19 cellular contexts compared by ENCODE assay signal in genomic region chr20:44450938-44451450, GRCh38. TPM values are rescaled to one million over a fixed set of nuclear protein-coding genes. Genes with fewer than 3 reads are reported as not detected.
DNase-seq lines count a peak whose midpoint lies in the region; ATAC-seq, FAIRE-seq and TF ChIP-seq lines count a peak whose summit lies in the region.
"Had no signal": no experiment of that assay in that cellular context is flagged by ENCODE, and none has a peak within 500 bp of the region (broad histone marks: within the 10 kb centered on the region; RNA-seq: fewer than 3 reads in every experiment).

No MANE protein-coding gene starts in this region.

- no peak overlapping the region for H4K8ac ChIP-seq in H9 (replicated peaks; ENCODE audit: insufficient read length, low read depth, low read length)

- H2BK5ac ChIP-seq in H9 (ENCODE audit: insufficient read length, low read length): no peak overlapping the region

- H3K4me1 ChIP-seq in H9 (ENCODE audit: insufficient read depth, low read length) (no peaks in the 10 kb centered on the region), HepG2 (ENCODE audit: insufficient read depth, low read length) (peaks cover 74% of the 10 kb centered on the region), neural progenitor cell (no peaks in the 10 kb centered on the region)
- H3K4me1 ChIP-seq: Caco-2, HAP-1 had no signal

- no peaks in the 10 kb centered on the region for H3F3A ChIP-seq in neural progenitor cell (ENCODE audit: low read depth)

- no peak overlapping the region for H2AFZ ChIP-seq in H9 (ENCODE audit: low read length)
- peak overlapping the region; percentile 96 for H2AFZ ChIP-seq in HepG2 (ENCODE audit: low read length)
- peak overlapping the region; percentile 84 for H2AFZ ChIP-seq in neural progenitor cell (replicated peaks)
- H2AFZ ChIP-seq: GM23338 had no signal

- H3K27ac ChIP-seq in H9 (ENCODE audit: insufficient read length, low read depth, low read length): no peak overlapping the region
- peak overlapping the region; percentile 47 for H3K27ac ChIP-seq in HepG2 (ENCODE audit: extremely low read length, insufficient read depth, low read length)
- H3K27ac ChIP-seq in neural progenitor cell: no peak overlapping the region

- H3K36me3 Mint-ChIP-seq in H9 (ENCODE audit: insufficient read depth in 1 of 3, low read depth in 3 of 3): no peaks in the 10 kb centered on the region
- H3K36me3 Mint-ChIP-seq in neural progenitor cell: no peaks in the 10 kb centered on the region
- H3K36me3 Mint-ChIP-seq: CD14-positive monocyte; CD8-positive, alpha-beta memory T cell had no signal

- peaks cover 2% of the 10 kb centered on the region for H3K27me3 Mint-ChIP-seq in H9 (ENCODE audit: low read depth)
- H3K27me3 Mint-ChIP-seq in neural progenitor cell (ENCODE audit: insufficient read depth, low read depth): peaks cover 8% of the 10 kb centered on the region

- no peaks in the 10 kb centered on the region for H4K20me1 ChIP-seq in H9 (ENCODE audit: control insufficient read depth, insufficient read depth, insufficient read length)
- no peaks in the 10 kb centered on the region for H4K20me1 ChIP-seq in HepG2 (ENCODE audit: insufficient read depth, low read length)
- H4K20me1 ChIP-seq in neural progenitor cell (ENCODE audit: low read depth): no peaks in the 10 kb centered on the region

- H2BK20ac ChIP-seq in H9 (ENCODE audit: low read depth, low read length, poor library complexity, severe bottlenecking): no peak overlapping the region

- H3K4me3 ChIP-seq in HepG2 (replicated peaks in 1 of 3; ENCODE audit: insufficient read depth in 1 of 3, low read depth in 2 of 3, low read length in 3 of 3) (peak overlapping the region in 2 of 3 experiments; percentile 24 to 39; a peak in 3 of 6 replicates), neural progenitor cell (no peak overlapping the region)
- H3K4me3 ChIP-seq: GM23338, HAP-1 had no signal

- TF ChIP-seq EP300 in HepG2 (IDR thresholded peaks at IDR 0.05; ENCODE audit: low read depth in 2 of 2, low read length in 2 of 2): no peak
- TF ChIP-seq EP300 in HepG2 (CRISPR knock-in tag; IDR thresholded peaks at IDR 0.05; ENCODE audit: borderline replicate concordance): no peak

- H3K23ac ChIP-seq in H9 (ENCODE audit: insufficient read length, low read depth, low read length): no peak overlapping the region

- H3K36me3 ChIP-seq in HepG2 (replicated peaks in 1 of 2; ENCODE audit: control insufficient read depth in 1 of 2, insufficient read depth in 2 of 2, low read length in 2 of 2) (no peaks in the 10 kb centered on the region), neural progenitor cell (no peaks in the 10 kb centered on the region)
- H3K36me3 ChIP-seq: HAP-1 had no signal

- no peak overlapping the region for H2AK5ac ChIP-seq in H9 (ENCODE audit: insufficient read length, low read length)

- CTCF ChIA-PET in HepG2 (lab: Yijun Ruan, JAX; ENCODE audit: low intra/inter-chr PET ratio, low total read pairs): no interaction called here

- H3K9me3 ChIP-seq in H9 (ENCODE audit: control insufficient read depth, low read depth, low read length): no peaks in the 10 kb centered on the region
- no peaks in the 10 kb centered on the region for H3K9me3 ChIP-seq in HepG2 (ENCODE audit: low read length)
- H3K9me3 ChIP-seq in neural progenitor cell (ENCODE audit: low read depth): no peaks in the 10 kb centered on the region
- H3K9me3 ChIP-seq: Caco-2, HAP-1 had no signal

- peak overlapping the region; percentile 25 for H3K18ac ChIP-seq in H9 (ENCODE audit: insufficient read length, low read depth, low read length)

- intact Hi-C loops in HepG2 (cut with micrococcal nuclease; ENCODE audit: unreplicated experiment): no loop called here

- no peak for TF ChIP-seq RAD21 in HepG2 (CRISPR knock-in tag; IDR thresholded peaks at IDR 0.05)

- no peak for FAIRE-seq in HepG2 (lab: Jason Lieb, UNC)
- FAIRE-seq: A204.1 had no signal

- H3K56ac ChIP-seq in H9 (ENCODE audit: insufficient read length, low read depth, low read length): no peak overlapping the region

- no peak overlapping the region for H2BK15ac ChIP-seq in H9 (ENCODE audit: low read depth, low read length)

- H3K9me3 Mint-ChIP-seq in H9: no peaks in the 10 kb centered on the region
- no peaks in the 10 kb centered on the region for H3K9me3 Mint-ChIP-seq in neural progenitor cell
- H3K9me3 Mint-ChIP-seq: CD8-positive, alpha-beta memory T cell; GM23338; HFFc6 had no signal

- in situ Hi-C loops in HepG2 (cut with HindIII; ENCODE audit: extremely low pct_ligation_motif_present, low pct_unique_long_range_greater_than_20kb): no loop called here

- TF ChIP-seq CTCF in H9 (conservative IDR thresholded peaks at IDR 0.05) (no peak), HepG2 (CRISPR knock-in tag; IDR thresholded peaks at IDR 0.05) (no peak), neural progenitor cell (IDR thresholded peaks at IDR 0.05) (no peak)

- no peak overlapping the region for H4K91ac ChIP-seq in H9 (ENCODE audit: insufficient read length, low read depth, low read length)

- no TSS peak for BruUV-seq in HepG2 (replicated peaks; lab: Mats Ljungman, UMichigan)

- no peaks in the 10 kb centered on the region for H3K27me3 ChIP-seq in H9 (ENCODE audit: insufficient read depth, low read length)
- H3K27me3 ChIP-seq in HepG2 (ENCODE audit: control insufficient read depth in 1 of 2, insufficient read depth in 2 of 2, low read length in 2 of 2): no peaks in the 10 kb centered on the region
- H3K27me3 ChIP-seq in neural progenitor cell: no peaks in the 10 kb centered on the region

- no peak overlapping the region for H3K4ac ChIP-seq in H9 (ENCODE audit: low read depth, low read length)

- H3K79me1 ChIP-seq in H9 (ENCODE audit: insufficient read depth, low read depth, low read length, poor library complexity, severe bottlenecking): no peaks in the 10 kb centered on the region

- H3K4me1 Mint-ChIP-seq in H9: peaks cover 0 to 4% of the 10 kb centered on the region in 2 experiments; a peak in 2 of 4 replicates
- no peaks in the 10 kb centered on the region for H3K4me1 Mint-ChIP-seq in neural progenitor cell
- H3K4me1 Mint-ChIP-seq: CD8-positive, alpha-beta memory T cell; GM23338 had no signal

- H3K79me2 ChIP-seq in H9 (ENCODE audit: insufficient read depth, low read length) (no peaks in the 10 kb centered on the region), HepG2 (ENCODE audit: insufficient read depth, low read length) (no peaks in the 10 kb centered on the region), neural progenitor cell (ENCODE audit: low read depth) (no peaks in the 10 kb centered on the region)

- POLR2A ChIA-PET in HepG2 (lab: Yijun Ruan, JAX): interaction anchor here (1.0 to 4.4 kb wide), 4 partner anchors 16 to 40 kb away, joined by 3 to 18 read pairs (median 8); no protein-coding TSS in a partner anchor

- H3K4me2 ChIP-seq in H9 (ENCODE audit: insufficient read depth, insufficient read length, low read length) (no peak overlapping the region), HepG2 (ENCODE audit: low read depth, low read length) (peak overlapping the region; percentile 76), neural progenitor cell (no peak overlapping the region)
- H3K4me2 ChIP-seq: GM23338 had no signal

- TF ChIP-seq POLR2A in HepG2 (IDR thresholded peaks at IDR 0.05; ENCODE audit: insufficient read depth in 1 of 2, low read depth in 2 of 2, low read length in 2 of 2): 0 out of 4 replicates have a peak, but pooled peaks of 1 of the 2 experiments have one; percentile 6

- no peak overlapping the region for H3K4me3 Mint-ChIP-seq in H9
- H3K4me3 Mint-ChIP-seq in neural progenitor cell: no peak overlapping the region
- H3K4me3 Mint-ChIP-seq: B cell, CD14-positive monocyte, GM23338, HFFc6 had no signal

- H3K9ac ChIP-seq in H9 (ENCODE audit: extremely low read depth, insufficient read length, low read length) (no peak overlapping the region), HepG2 (ENCODE audit: insufficient read depth, low read depth, low read length) (peak overlapping the region; percentile 54), neural progenitor cell (no peak overlapping the region)

- no peak overlapping the region for H3K27ac Mint-ChIP-seq in H9
- H3K27ac Mint-ChIP-seq in neural progenitor cell: no peak overlapping the region
- H3K27ac Mint-ChIP-seq: B cell, CD14-positive monocyte, GM23338, HFFc6 had no signal

- no peak overlapping the region for H2BK120ac ChIP-seq in H9 (ENCODE audit: low read depth, low read length, poor library complexity, severe bottlenecking)

- DNase-seq in H9 (no peak), NCI-H146 treated with DMSO at 0.1 percent for 48 hours (lab: John Stamatoyannopoulos, UW; ENCODE audit: unreplicated experiment) (peak; percentile 26), HepG2 (ENCODE audit: low spot score) (peak; percentile 46), neural progenitor cell (ENCODE audit: low spot score) (no peak), kidney tubule cell (ENCODE audit: low spot score) (no peak)
- no peak for DNase-seq in stimulated activated CD8-positive, alpha-beta memory T cell treated with anti-CD3 and anti-CD28 coated beads, Interleukin-4, amount 100 ng/mL, for 48 hours
- DNase-seq: Caco-2; CD8-positive, alpha-beta memory T cell; DND-41; GDM1; HFFc6; KBM-7 had no signal

- no CpG with 5 or more reads among the region's 7 CpGs for WGBS in H9 (ENCODE audit: extremely low coverage, insufficient read length, low lambda C conversion rate)
- 25% methylated on average over 7 of the region's 7 CpGs for WGBS in HepG2 (ENCODE audit: low lambda C conversion rate)

- H3T11ph ChIP-seq in H9 (ENCODE audit: low read length): no peak overlapping the region

- no peak overlapping the region for H4K5ac ChIP-seq in H9 (ENCODE audit: insufficient read length, low read depth, low read length)

- no peak overlapping the region for H3K14ac ChIP-seq in H9 (ENCODE audit: insufficient read depth, low read length)

- ATAC-seq in HepG2 (peak; percentile 69), GM18868 (IDR thresholded peaks at IDR 0.05; ENCODE audit: unreplicated experiment) (no peak), HG02938 (IDR thresholded peaks at IDR 0.05; ENCODE audit: unreplicated experiment) (no peak)
- ATAC-seq: GM23338 had no signal

- H2BK12ac ChIP-seq in H9 (ENCODE audit: insufficient read length, low read depth, low read length): no peak overlapping the region

- no peaks in the 10 kb centered on the region for H3K23me2 ChIP-seq in H9 (ENCODE audit: insufficient read length, low read depth, low read length, poor library complexity, severe bottlenecking)

RNA-seq across cellular contexts. Expression of gene TTPAL, which starts 24.7 kb away (rescaled TPM):
- total RNA-seq in H9 (2021) (19.5 and 21.1 TPM in 2 replicates), HepG2 (2016; rRNA removed; fragmentation: Illumina TruSeq; extraction: Trizol) (18.8 and 25.0 TPM in 2 replicates), neural progenitor cell (ENCODE audit: low replicate concordance) (7.8 and 9.8 TPM in 2 replicates)
- 5.5 and 6.4 TPM in 2 replicates for total RNA-seq in HepG2 (2016; cell fraction: cytosol; rRNA removed; fragmentation: Illumina TruSeq; extraction: Trizol; ENCODE audit: low read depth)
- total RNA-seq in HepG2 (2016; cell fraction: insoluble cytoplasmic fraction; rRNA removed; fragmentation: Illumina TruSeq; extraction: Trizol): 18.9 and 20.5 TPM in 2 replicates
- total RNA-seq in HepG2 (2016; cell fraction: membrane; rRNA removed; fragmentation: Illumina TruSeq; extraction: Trizol): 9.4 and 11.1 TPM in 2 replicates
- total RNA-seq in HepG2 (2016; cell fraction: nucleus; rRNA removed; fragmentation: Illumina TruSeq; extraction: Trizol): 12.8 and 13.9 TPM in 2 replicates
- 4.3 and 6.5 TPM in 2 replicates for polyA plus RNA-seq in HepG2 (2011; rRNA removed)
- polyA plus RNA-seq in HepG2 (2011; cell fraction: cytosol; rRNA removed): 2.9 and 4.0 TPM in 2 replicates
- polyA plus RNA-seq in HepG2 (2011; cell fraction: nucleus; rRNA removed): 7.3 and 9.9 TPM in 2 replicates
- polyA plus RNA-seq in HepG2 (2012): 6.4 and 9.2 TPM in 2 replicates
- polyA plus RNA-seq in HepG2 (2016; cell fraction: cytosol; fragmentation: Illumina TruSeq; extraction: Trizol; ENCODE audit: low read depth): 0.79 and 1.3 TPM in 2 replicates
- 16.0 and 18.5 TPM in 2 replicates for polyA plus RNA-seq in HepG2 (2016; cell fraction: insoluble cytoplasmic fraction; fragmentation: Illumina TruSeq; extraction: Trizol; ENCODE audit: low read depth)
- 3.7 and 4.2 TPM in 2 replicates for polyA plus RNA-seq in HepG2 (2016; cell fraction: membrane; fragmentation: Illumina TruSeq; extraction: Trizol; ENCODE audit: low read depth)
- 19.0 and 22.5 TPM in 2 replicates for polyA plus RNA-seq in HepG2 (2016; cell fraction: nucleus; fragmentation: Illumina TruSeq; extraction: Trizol; ENCODE audit: insufficient read depth, low read depth)
- 13.1 and 21.0 TPM in 2 replicates for polyA minus RNA-seq in HepG2 (2011; rRNA and poly(A)+ RNA removed; ENCODE audit: low replicate concordance)
- polyA minus RNA-seq in HepG2 (2011; cell fraction: cytosol; rRNA and poly(A)+ RNA removed): 5.7 and 6.9 TPM in 2 replicates
- 6.1 and 6.7 TPM in 2 replicates for polyA minus RNA-seq in HepG2 (2011; cell fraction: nucleus; rRNA and poly(A)+ RNA removed)

Comparison
In these comparisons a context has a peak if more than half of its experiments do, and no peak if none do; other contexts are left out.
1. DNase-seq: peak in NCI-H146 treated with DMSO at 0.1 percent for 48 hours (single experiment) and HepG2 (single experiment); none in H9 (single experiment), neural progenitor cell (single experiment), stimulated activated CD8-positive, alpha-beta memory T cell treated with anti-CD3 and anti-CD28 coated beads, Interleukin-4, amount 100 ng/mL, for 48 hours (single experiment) and kidney tubule cell (single experiment).